ENCODE assay signal across 8 cellular contexts in genomic region chr18:43661570-43661969, GRCh38.
DNase-seq lines count a peak whose midpoint lies in the region; ATAC-seq and TF ChIP-seq lines count a peak whose summit lies in the region.

No MANE protein-coding gene starts in this region.

- no peaks in the 10 kb centered on the region for H3K4me1 Mint-ChIP-seq in stimulated activated memory B cell treated with anti-CD40 and anti-IgM and Interleukin-4, amounts not matched to agents 10 μg/mL and 1 μg/mL and 100 μg/mL, for 72 hours

- ATAC-seq in HG03060 (IDR thresholded peaks at IDR 0.05; ENCODE audit: low read depth, unreplicated experiment): peak; percentile 61
- ATAC-seq in stimulated activated memory B cell treated with anti-CD40 and anti-IgM and Interleukin-4, amounts not matched to agents 10 μg/mL and 1 μg/mL and 100 μg/mL, for 72 hours: peak; percentile 55

- no peaks in the 10 kb centered on the region for H3K36me3 Mint-ChIP-seq in stimulated activated memory B cell treated with anti-CD40 and anti-IgM and Interleukin-4, amounts not matched to agents 10 μg/mL and 1 μg/mL and 100 μg/mL, for 72 hours

- no peak overlapping the region for H3K27ac Mint-ChIP-seq in stimulated activated memory B cell treated with anti-CD40 and anti-IgM and Interleukin-4, amounts not matched to agents 10 μg/mL and 1 μg/mL and 100 μg/mL, for 72 hours

- no peak overlapping the region for H3K4me3 Mint-ChIP-seq in stimulated activated memory B cell treated with anti-CD40 and anti-IgM and Interleukin-4, amounts not matched to agents 10 μg/mL and 1 μg/mL and 100 μg/mL, for 72 hours

- no peaks in the 10 kb centered on the region for H3K9me3 Mint-ChIP-seq in stimulated activated memory B cell treated with anti-CD40 and anti-IgM and Interleukin-4, amounts not matched to agents 10 μg/mL and 1 μg/mL and 100 μg/mL, for 72 hours

- DNase-seq in NCI-H1417 (lab: John Stamatoyannopoulos, UW): peak; percentile 28 to 75 (median 45)
- DNase-seq in NCI-H1417 treated with DMSO at 0.1 percent for 48 hours (lab: John Stamatoyannopoulos, UW): no peak
- peak; percentile 39 for DNase-seq in NCI-H748 treated with DMSO at 0.1 percent for 48 hours (lab: John Stamatoyannopoulos, UW)
- DNase-seq in erythroblast (lab: John Stamatoyannopoulos, UW): peak; percentile 7 to 25
- DNase-seq in activated naive CD4-positive, alpha-beta T cell treated with Interleukin-2 at 50 U/mL for 16 hours: no peak
- DNase-seq in activated CD4-positive, alpha-beta T cell treated with anti-CD3 and anti-CD28 coated beads for 48 hours: no peak

- TF ChIP-seq POLR2A in erythroblast (IDR thresholded peaks at IDR 0.05; ENCODE audit: low read length): no peak

- no peaks in the 10 kb centered on the region for H3K27me3 Mint-ChIP-seq in stimulated activated memory B cell treated with anti-CD40 and anti-IgM and Interleukin-4, amounts not matched to agents 10 μg/mL and 1 μg/mL and 100 μg/mL, for 72 hours

Comparison
In these comparisons a context has a peak if more than half of its experiments do, and no peak if none do; other contexts are left out.
1. DNase-seq: peak in NCI-H1417 (3 of 3), NCI-H748 treated with DMSO at 0.1 percent for 48 hours (single experiment) and erythroblast (2 of 2); none in NCI-H1417 treated with DMSO at 0.1 percent for 48 hours (single experiment), activated naive CD4-positive, alpha-beta T cell treated with Interleukin-2 at 50 U/mL for 16 hours (single experiment) and activated CD4-positive, alpha-beta T cell treated with anti-CD3 and anti-CD28 coated beads for 48 hours (single experiment).